17 cellular contexts compared by ENCODE assay signal in genomic region chrX:72031118-72031517, GRCh38.
"Had no signal": no experiment of that assay in that cellular context is flagged by ENCODE, and none has a peak within 500 bp of the region (broad histone marks: within the 10 kb centered on the region; RNA-seq: fewer than 3 reads in every experiment).

No MANE protein-coding gene starts in this region.

- ATAC-seq: body of pancreas, esophagus mucosa, left ventricle myocardium superior had no signal

- H3K9me3 ChIP-seq: body of pancreas had no signal

- FAIRE-seq: frontal cortex, islet of Langerhans had no signal

- H3K4me3 ChIP-seq: body of pancreas had no signal

- H3K27me3 ChIP-seq: body of pancreas had no signal

- DNase-seq: activated CD4-positive, alpha-beta T cell treated with anti-CD3 and anti-CD28 coated beads for 1 hour; activated CD4-positive, alpha-beta T cell treated with anti-CD3 and anti-CD28 coated beads, Interleukin-2, amount 50 U/mL, for 1 hour; activated gamma-delta T cell treated with Interleukin-2 at 50 U/mL for 16 hours; activated T-cell treated with anti-CD3 and anti-CD28 coated beads, Interleukin-2, amount 50 U/mL, for 1 hour; anterior cingulate cortex; body of pancreas; effector CD8-positive, alpha-beta T cell; left ventricle myocardium superior; naive B cell; occipital lobe; retina; stimulated activated CD4-positive, alpha-beta T cell treated with anti-CD3 and anti-CD28 coated beads, Interleukin-4, amount 100 ng/mL, for 24 hours; stimulated activated naive CD4-positive, alpha-beta T cell treated with Interleukin-2 at 50 U/mL for 16 hours; T-helper 1 cell had no signal
